Comparison of ENCODE assay signal across 3 cellular contexts in genomic region chr19:4792019-4792865, GRCh38.
TF ChIP-seq lines count a peak whose summit lies in the region.

No MANE protein-coding gene starts in this region.

TF ChIP-seq in Ishikawa, 13 proteins besides CTCF, POLR2A, EP300 and RAD21:
- TF ChIP-seq TCF12 (IDR thresholded peaks at IDR 0.05; ENCODE audit: low read depth) (peak; percentile 6; the same call in 1 of the 2 replicates), MAX (IDR thresholded peaks at IDR 0.05) (peak; percentile 86)
- TF ChIP-seq, protein P1, sequence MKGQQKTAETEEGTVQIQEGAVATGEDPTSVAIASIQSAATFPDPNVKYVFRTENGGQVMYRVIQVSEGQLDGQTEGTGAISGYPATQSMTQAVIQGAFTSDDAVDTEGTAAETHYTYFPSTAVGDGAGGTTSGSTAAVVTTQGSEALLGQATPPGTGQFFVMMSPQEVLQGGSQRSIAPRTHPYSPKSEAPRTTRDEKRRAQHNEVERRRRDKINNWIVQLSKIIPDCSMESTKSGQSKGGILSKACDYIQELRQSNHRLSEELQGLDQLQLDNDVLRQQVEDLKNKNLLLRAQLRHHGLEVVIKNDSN (IDR thresholded peaks at IDR 0.05): 0 out of 2 replicates have a peak, but pooled peaks have one; percentile 2

TF ChIP-seq in H1, 55 proteins besides CTCF, POLR2A, EP300 and RAD21:
- peak; percentile 70 for TF ChIP-seq MAX (IDR thresholded peaks at IDR 0.05)
- peak; percentile 12; the same call in 1 of the 2 replicates for TF ChIP-seq E2F6 (IDR thresholded peaks at IDR 0.05)
- TF ChIP-seq PHF8 (conservative IDR thresholded peaks at IDR 0.05; ENCODE audit: low read depth, low read length): peak; percentile 56; the same call in 1 of the 2 replicates
TF ChIP-seq in H1: peak in this region for 3; not testable (repeated sequence) for 52.

TF ChIP-seq in neural cell, 6 proteins besides CTCF, POLR2A, EP300 and RAD21:
- peak; percentile 53 for TF ChIP-seq MXI1 (conservative IDR thresholded peaks at IDR 0.05; ENCODE audit: poor library complexity, severe bottlenecking)
